19 cellular contexts compared by ENCODE assay signal in genomic region chr21:44738621-44739020, GRCh38. TPM values are rescaled to one million over a fixed set of nuclear protein-coding genes. Genes with fewer than 3 reads are reported as not detected.
DNase-seq lines count a peak whose midpoint lies in the region; ATAC-seq and TF ChIP-seq lines count a peak whose summit lies in the region.
"Had no signal": no experiment of that assay in that cellular context is flagged by ENCODE, and none has a peak within 500 bp of the region (broad histone marks: within the 10 kb centered on the region; RNA-seq: fewer than 3 reads in every experiment).

No MANE protein-coding gene starts in this region.

- no peak overlapping the region for H3K27ac Mint-ChIP-seq in osteocyte (ENCODE audit: unreplicated experiment)
- H3K27ac Mint-ChIP-seq in type B pancreatic cell = no peak overlapping the region
- H3K27ac Mint-ChIP-seq: IgD-negative memory B cell had no signal

- ATAC-seq in HG03378 (IDR thresholded peaks at IDR 0.05; ENCODE audit: unreplicated experiment) = no peak
- ATAC-seq: GM12878, HepG2 had no signal

- no peak for TF ChIP-seq CTCF in GM13976 (IDR thresholded peaks at IDR 0.05; ENCODE audit: borderline replicate concordance, control extremely low read depth, extremely low read depth, insufficient read depth, missing control alignments)
- TF ChIP-seq CTCF in osteocyte (IDR thresholded peaks at IDR 0.05) = no peak
- no peak for TF ChIP-seq CTCF in type B pancreatic cell (conservative IDR thresholded peaks at IDR 0.05)

- DNase-seq in GM13976 (ENCODE audit: low spot score) = peak; percentile 8
- DNase-seq in H7 = peak; percentile 10
- peak; percentile 64 for DNase-seq in osteocyte (ENCODE audit: extremely low spot score, unreplicated experiment)
- DNase-seq in type B pancreatic cell (ENCODE audit: extremely low spot score, unreplicated experiment) = peak; percentile 50
- DNase-seq in HCEC 1CT = no peak
- DNase-seq: ACHN; BE2C; C1 segment of cervical spinal cord; CD4-positive, CD25-positive, alpha-beta regulatory T cell; CD8-positive, alpha-beta memory T cell; COR-L47; DND-41 had no signal

- H3K4me3 ChIP-seq in H7 (ENCODE audit: insufficient read depth, low read depth, low read length) = no peak overlapping the region
- H3K4me3 ChIP-seq: GM12878, GM23248 had no signal

- no peak overlapping the region for H3K4me3 Mint-ChIP-seq in osteocyte (ENCODE audit: unreplicated experiment)
- no peak overlapping the region for H3K4me3 Mint-ChIP-seq in type B pancreatic cell
- H3K4me3 Mint-ChIP-seq: CD4-positive, CD25-positive, alpha-beta regulatory T cell; CD8-positive, alpha-beta memory T cell; IgD-negative memory B cell had no signal

- H3K9me3 Mint-ChIP-seq in osteocyte (ENCODE audit: unreplicated experiment) = no peaks in the 10 kb centered on the region
- no peaks in the 10 kb centered on the region for H3K9me3 Mint-ChIP-seq in type B pancreatic cell
- H3K9me3 Mint-ChIP-seq: CD8-positive, alpha-beta memory T cell had no signal

- H3K4me1 Mint-ChIP-seq in osteocyte (ENCODE audit: unreplicated experiment) (peaks cover 42% of the 10 kb centered on the region), type B pancreatic cell (ENCODE audit: unreplicated experiment) (peaks cover 17% of the 10 kb centered on the region)
- H3K4me1 Mint-ChIP-seq: IgD-negative memory B cell had no signal

- H3K27me3 Mint-ChIP-seq in osteocyte (ENCODE audit: unreplicated experiment) (peaks cover 36% of the 10 kb centered on the region), type B pancreatic cell (peaks cover 6% of the 10 kb centered on the region)

- H3K36me3 Mint-ChIP-seq in osteocyte (ENCODE audit: unreplicated experiment) (no peaks in the 10 kb centered on the region), type B pancreatic cell (no peaks in the 10 kb centered on the region)
- H3K36me3 Mint-ChIP-seq: CD4-positive, CD25-positive, alpha-beta regulatory T cell; CD8-positive, alpha-beta memory T cell; IgD-negative memory B cell had no signal

- in situ Hi-C loops in GM13976 (cut with MboI; ENCODE audit: low sequenced_read_pairs, unreplicated experiment) = no loop called here

- H3K27me3 ChIP-seq in H7 (ENCODE audit: control insufficient read depth, insufficient read depth, low read length) = no peaks in the 10 kb centered on the region

- H3K36me3 ChIP-seq in H7 (replicated peaks; ENCODE audit: control insufficient read depth, insufficient read depth, low read length) = no peaks in the 10 kb centered on the region
- H3K36me3 ChIP-seq: BE2C had no signal

RNA-seq across cellular contexts. Expression of gene TSPEAR, which starts 27.2 kb away (rescaled TPM):
- 1.0 and 1.8 TPM in 2 replicates for total RNA-seq in H7 (2014; rRNA removed; shearing (Covaris generic))
- not detected in 2 replicates for total RNA-seq in osteocyte
- 0.34 and 0.59 TPM in 2 replicates for total RNA-seq in type B pancreatic cell (ENCODE audit: low replicate concordance)
- total RNA-seq: CD4-positive, CD25-positive, alpha-beta regulatory T cell; CD8-positive, alpha-beta memory T cell; G401; GM12878; GM23248 had no signal

RNA-seq across cellular contexts. Expression of gene KRTAP10-12, which starts 41.6 kb away (rescaled TPM):
- not detected in 2 replicates for total RNA-seq in H7 (2014; rRNA removed; shearing (Covaris generic))
- total RNA-seq in osteocyte (not detected in 2 replicates), type B pancreatic cell (ENCODE audit: low replicate concordance) (not detected in 2 replicates)
- total RNA-seq: CD4-positive, CD25-positive, alpha-beta regulatory T cell; CD8-positive, alpha-beta memory T cell; G401; GM12878; GM23248; H4; HepG2 had no signal

RNA-seq across cellular contexts. Expression of gene KRTAP12-1, which starts 56.7 kb away (rescaled TPM):
- total RNA-seq in H7 (2014; rRNA removed; shearing (Covaris generic)) = 0.17 TPM in 1 of 2 replicates, not detected in the other
- total RNA-seq in osteocyte = not detected in 2 replicates
- not detected in 2 replicates for total RNA-seq in type B pancreatic cell (ENCODE audit: low replicate concordance)
- total RNA-seq: CD4-positive, CD25-positive, alpha-beta regulatory T cell; CD8-positive, alpha-beta memory T cell; G401; GM12878; GM23248; H4; HepG2 had no signal
